8 cellular contexts compared by ENCODE assay signal in the genomic region with DNA sequence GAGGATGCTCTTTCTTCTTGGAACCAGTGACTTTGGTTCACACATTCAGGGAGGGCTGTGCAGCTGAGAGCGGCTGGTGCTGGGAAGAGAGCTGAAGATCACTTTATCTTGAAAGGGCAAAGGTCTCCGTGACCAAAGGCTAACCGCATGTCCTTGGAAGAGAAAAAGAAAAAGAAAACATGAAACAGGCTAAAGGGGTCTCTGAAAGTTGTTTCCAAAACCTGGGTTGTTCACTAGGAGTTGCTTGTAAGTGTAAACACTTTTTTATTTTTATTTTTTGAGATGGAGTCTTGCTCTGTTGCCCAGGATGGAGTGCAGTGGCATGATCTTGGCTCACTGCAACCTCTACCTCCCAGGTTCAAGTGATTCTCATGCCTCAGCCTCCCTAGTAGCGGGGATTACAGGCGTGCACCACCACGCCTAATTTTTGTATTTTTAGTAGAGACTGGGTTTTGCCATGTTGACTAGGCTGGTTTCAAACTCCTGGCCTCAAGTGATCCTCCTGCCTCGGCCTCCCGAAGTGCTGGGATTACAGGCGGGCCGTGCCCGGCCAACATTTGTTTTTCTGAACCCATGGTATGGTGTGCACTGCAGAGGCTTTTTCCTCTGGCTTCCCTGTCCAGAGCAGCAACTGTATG.
DNase-seq lines count a peak whose midpoint lies in the region; ATAC-seq and TF ChIP-seq lines count a peak whose summit lies in the region.
"Not testable (repeated sequence)": the region's sequence is repeated elsewhere in the genome, so short reads cannot be mapped to it uniquely, and the experiment has no call there.

No MANE protein-coding gene starts in this region.

- not testable (repeated sequence) for H3K36me3 ChIP-seq in HUES6 (ENCODE audit: control insufficient read depth, insufficient read depth, low read length); ectodermal cell (ENCODE audit: control insufficient read depth, insufficient read depth, low read length); iPS-20b (ENCODE audit: insufficient read depth, low read depth, low read length); spleen

- not testable (repeated sequence) for ATAC-seq in natural killer cell treated with Interleukin-12 subunit alpha and Interleukin-12 subunit beta and Interleukin-15 and Interleukin-18, amount 100 ng/mL, for 72 hours

- peaks cover 23% of the 10 kb centered on the region for H3K4me1 Mint-ChIP-seq in T-helper 1 cell treated with Interleukin-12 subunit alpha and Interleukin-12 subunit beta and Interleukin-4 antibody, amounts not matched to agents 30 μg/mL and 1 μg/mL, for 36 hours (ENCODE audit: low read depth)
- H3K4me1 Mint-ChIP-seq in activated naive CD8-positive, alpha-beta T cell (ENCODE audit: low read depth) = peaks cover 27% of the 10 kb centered on the region
- H3K4me1 Mint-ChIP-seq in natural killer cell treated with Interleukin-12 subunit alpha and Interleukin-12 subunit beta and Interleukin-15 and Interleukin-18, amount 100 ng/mL, for 72 hours (ENCODE audit: low read depth in 2 of 2) = peaks cover 19 to 24% of the 10 kb centered on the region in 2 donors

- not testable (repeated sequence) for H3K9me3 ChIP-seq in HUES6 (ENCODE audit: control insufficient read depth, insufficient read depth, low read depth, low read length); ectodermal cell (ENCODE audit: control insufficient read depth, low read length); iPS-20b (ENCODE audit: insufficient read depth, low read depth, low read length); spleen

- TF ChIP-seq POLR2A in spleen (IDR thresholded peaks at IDR 0.05) = not testable (repeated sequence)

- H3K27ac ChIP-seq in 22Rv1 (peak overlapping the region; percentile 97), ectodermal cell (ENCODE audit: insufficient read depth, low read depth, low read length, poor library complexity, severe bottlenecking) (peak overlapping the region; percentile 99), spleen (peak overlapping the region; percentile 95 to 100 (median 98))
- H3K27ac ChIP-seq in HUES6 (ENCODE audit: low read depth, low read length); iPS-20b (ENCODE audit: low read length): not testable (repeated sequence)

- peak overlapping the region; percentile 76 for H3K9ac ChIP-seq in HUES6 (ENCODE audit: low read length)
- peak overlapping the region; percentile 73; the same call in 1 of the 2 replicates for H3K9ac ChIP-seq in iPS-20b (ENCODE audit: low read depth, low read length)

- intact Hi-C loops in spleen (cut with DNase I; ENCODE audit: low total_unique reads) = not testable (repeated sequence)

- H3K9me3 Mint-ChIP-seq in T-helper 1 cell treated with Interleukin-12 subunit alpha and Interleukin-12 subunit beta and Interleukin-4 antibody, amounts not matched to agents 30 μg/mL and 1 μg/mL, for 36 hours = peaks cover 13% of the 10 kb centered on the region
- H3K9me3 Mint-ChIP-seq in activated naive CD8-positive, alpha-beta T cell (ENCODE audit: low read depth); natural killer cell treated with Interleukin-12 subunit alpha and Interleukin-12 subunit beta and Interleukin-15 and Interleukin-18, amount 100 ng/mL, for 72 hours: not testable (repeated sequence)

- not testable (repeated sequence) for H3K27me3 Mint-ChIP-seq in T-helper 1 cell treated with Interleukin-12 subunit alpha and Interleukin-12 subunit beta and Interleukin-4 antibody, amounts not matched to agents 30 μg/mL and 1 μg/mL, for 36 hours (ENCODE audit: low read depth); activated naive CD8-positive, alpha-beta T cell; natural killer cell treated with Interleukin-12 subunit alpha and Interleukin-12 subunit beta and Interleukin-15 and Interleukin-18, amount 100 ng/mL, for 72 hours

- peak overlapping the region; percentile 79 for H3K27ac Mint-ChIP-seq in T-helper 1 cell treated with Interleukin-12 subunit alpha and Interleukin-12 subunit beta and Interleukin-4 antibody, amounts not matched to agents 30 μg/mL and 1 μg/mL, for 36 hours
- peak overlapping the region; percentile 94 for H3K27ac Mint-ChIP-seq in activated naive CD8-positive, alpha-beta T cell
- H3K27ac Mint-ChIP-seq in natural killer cell treated with Interleukin-12 subunit alpha and Interleukin-12 subunit beta and Interleukin-15 and Interleukin-18, amount 100 ng/mL, for 72 hours = peak overlapping the region; percentile 74 to 85

- not testable (repeated sequence) for TF ChIP-seq CTCF in 22Rv1 (IDR thresholded peaks at IDR 0.05); spleen (IDR thresholded peaks at IDR 0.05 in 8 of 11, conservative IDR thresholded peaks at IDR 0.05 in 3 of 11)

- peak overlapping the region; percentile 62 for H3K4me3 Mint-ChIP-seq in T-helper 1 cell treated with Interleukin-12 subunit alpha and Interleukin-12 subunit beta and Interleukin-4 antibody, amounts not matched to agents 30 μg/mL and 1 μg/mL, for 36 hours
- H3K4me3 Mint-ChIP-seq in activated naive CD8-positive, alpha-beta T cell = peak overlapping the region; percentile 81
- H3K4me3 Mint-ChIP-seq in natural killer cell treated with Interleukin-12 subunit alpha and Interleukin-12 subunit beta and Interleukin-15 and Interleukin-18, amount 100 ng/mL, for 72 hours = peak overlapping the region; percentile 70

- H3K4me3 ChIP-seq in HUES6 (ENCODE audit: low read depth, low read length) (peak overlapping the region; percentile 54; the same call in 1 of the 2 replicates), iPS-20b (ENCODE audit: low read length) (peak overlapping the region; percentile 64; the same call in 1 of the 2 replicates), spleen (peak overlapping the region in 1 of 8 donors; percentile 69)
- not testable (repeated sequence) for H3K4me3 ChIP-seq in ectodermal cell (ENCODE audit: insufficient read depth, low read depth, low read length)

- peaks cover 11% of the 10 kb centered on the region for H3K36me3 Mint-ChIP-seq in T-helper 1 cell treated with Interleukin-12 subunit alpha and Interleukin-12 subunit beta and Interleukin-4 antibody, amounts not matched to agents 30 μg/mL and 1 μg/mL, for 36 hours (ENCODE audit: low read depth)
- H3K36me3 Mint-ChIP-seq in activated naive CD8-positive, alpha-beta T cell = not testable (repeated sequence)
- H3K36me3 Mint-ChIP-seq in natural killer cell treated with Interleukin-12 subunit alpha and Interleukin-12 subunit beta and Interleukin-15 and Interleukin-18, amount 100 ng/mL, for 72 hours = peaks cover 12% of the 10 kb centered on the region

- H3K27me3 ChIP-seq in HUES6 (ENCODE audit: control insufficient read depth, insufficient read depth, low read length); ectodermal cell (ENCODE audit: control insufficient read depth, insufficient read depth, low read length, poor library complexity, severe bottlenecking); iPS-20b (ENCODE audit: insufficient read depth, low read length); spleen (replicated peaks in 1 of 7): not testable (repeated sequence)

- DNase-seq in natural killer cell treated with Interleukin-12 subunit alpha and Interleukin-12 subunit beta and Interleukin-15 and Interleukin-18, amount 100 ng/mL, for 72 hours (ENCODE audit: low spot score); spleen: not testable (repeated sequence)

- WGBS in ectodermal cell, 2 experiments = 92 to 93% methylated on average over 11 of the region's 11 CpGs
- WGBS in spleen, 5 donors = 92 to 97% (median 94%) methylated on average over 11 of the region's 11 CpGs

- H3K4me1 ChIP-seq in HUES6 (ENCODE audit: control insufficient read depth, insufficient read depth, low read length) (peaks cover 29% of the 10 kb centered on the region), ectodermal cell (ENCODE audit: control insufficient read depth, insufficient read depth, low read length) (peaks cover 46% of the 10 kb centered on the region), iPS-20b (ENCODE audit: insufficient read depth, low read length) (peaks cover 15% of the 10 kb centered on the region; the same call in 1 of the 2 replicates), spleen (peaks cover 17 to 46% (median 33%) of the 10 kb centered on the region in 6 donors)
